8 cellular contexts compared by ENCODE assay signal in genomic region chr1:247103777-247104591, GRCh38. TPM values are rescaled to one million over a fixed set of nuclear protein-coding genes. Genes with fewer than 3 reads are reported as not detected.
DNase-seq lines count a peak whose midpoint lies in the region; ATAC-seq, FAIRE-seq and TF ChIP-seq lines count a peak whose summit lies in the region.

TSS of gene ZNF669 (minus strand) at chr1:247104356. CDS start at chr1:247104199, 157 bp downstream.

- no peaks in the 10 kb centered on the region for H3K4me1 ChIP-seq in Caco-2
- H3K4me1 ChIP-seq in endodermal cell (ENCODE audit: control insufficient read depth, insufficient read depth, low read length) = no peaks in the 10 kb centered on the region

- intact Hi-C loops in Caco-2 (cut with micrococcal nuclease; ENCODE audit: unreplicated experiment) = loop anchor here (1.0 to 5.0 kb wide), 4 partner anchors 26 to 172 kb away; partner anchors contain the start of genes ZNF670 and ZNF695

- H3K4me1 Mint-ChIP-seq in Caco-2 (ENCODE audit: low read depth, unreplicated experiment) (no peaks in the 10 kb centered on the region), endodermal cell (peaks cover 9% of the 10 kb centered on the region)

- H3K27ac Mint-ChIP-seq in Caco-2 (ENCODE audit: unreplicated experiment) (peak within 1 kb of the TSS; percentile 64), endodermal cell (peak within 1 kb of the TSS; percentile 97)

- H3K27me3 ChIP-seq in Caco-2 (replicated peaks; ENCODE audit: control insufficient read depth, insufficient read depth, low read length) (no peaks in the 10 kb centered on the region), endodermal cell (ENCODE audit: control insufficient read depth, insufficient read depth, low read length, poor library complexity, severe bottlenecking) (no peaks in the 10 kb centered on the region)

- H3K27me3 Mint-ChIP-seq in Caco-2 (ENCODE audit: insufficient read depth, unreplicated experiment) (no peaks in the 10 kb centered on the region), endodermal cell (ENCODE audit: insufficient read depth) (peaks cover 4% of the 10 kb centered on the region)

- H3K9ac ChIP-seq in endodermal cell (ENCODE audit: extremely low read depth, low read length, poor library complexity, severe bottlenecking) = peak within 1 kb of the TSS; percentile 85

- peaks cover 8% of the 10 kb centered on the region for H3K36me3 ChIP-seq in Caco-2 (ENCODE audit: control insufficient read depth, insufficient read depth, low read length)
- H3K36me3 ChIP-seq in endodermal cell (ENCODE audit: control insufficient read depth, insufficient read depth, low read length) = peaks cover 36% of the 10 kb centered on the region

- peaks cover 43% of the 10 kb centered on the region for H3K36me3 Mint-ChIP-seq in Caco-2 (ENCODE audit: insufficient read depth, unreplicated experiment)
- peaks cover 43% of the 10 kb centered on the region for H3K36me3 Mint-ChIP-seq in endodermal cell (ENCODE audit: low read depth)

- TF ChIP-seq CTCF in Caco-2 (IDR thresholded peaks at IDR 0.05; ENCODE audit: insufficient read depth in 1 of 2, low read depth in 1 of 2, low read length in 1 of 2, severe bottlenecking in 1 of 2, unreplicated experiment in 1 of 2) (no peak), endodermal cell (conservative IDR thresholded peaks at IDR 0.05) (no peak)

- POLR2A ChIA-PET in Caco-2 (lab: Charles Lee) = no interaction called here

- CTCF ChIA-PET in Caco-2 (lab: Charles Lee) = no interaction called here

- peak; percentile 99 for ATAC-seq in GM21381 (IDR thresholded peaks at IDR 0.05; ENCODE audit: unreplicated experiment)

- H3K4me3 ChIP-seq in Caco-2 (ENCODE audit: low read depth, low read length) (peak within 1 kb of the TSS; percentile 53), endodermal cell (ENCODE audit: low read length) (peak within 1 kb of the TSS; percentile 92)

- H3K9me3 Mint-ChIP-seq in Caco-2 (ENCODE audit: unreplicated experiment) (no peaks in the 10 kb centered on the region), endodermal cell (peaks cover 54% of the 10 kb centered on the region)

- H3K4me3 Mint-ChIP-seq in Caco-2 (ENCODE audit: unreplicated experiment) (peak within 1 kb of the TSS; percentile 83), endodermal cell (peak within 1 kb of the TSS; percentile 86)

- FAIRE-seq in HTR-8/SVneo (lab: Jason Lieb, UNC) = peak; percentile 16

- H3K9me3 ChIP-seq in Caco-2 (peaks cover 26% of the 10 kb centered on the region), endodermal cell (ENCODE audit: control insufficient read depth, low read length) (peaks cover 44% of the 10 kb centered on the region)

- H3K27ac ChIP-seq in endodermal cell (ENCODE audit: low read depth, low read length) = peak within 1 kb of the TSS; percentile 92

- peak; percentile 97 to 98 for DNase-seq in Caco-2
- DNase-seq in HTR-8/SVneo (ENCODE audit: insufficient read length, low spot score) = peak; percentile 93
- peak; percentile 96 for DNase-seq in NOMO-1 treated with DMSO at 0.1 percent for 48 hours (lab: John Stamatoyannopoulos, UW; ENCODE audit: unreplicated experiment)
- peak; percentile 80 to 87 (median 80) for DNase-seq in activated CD8-positive, alpha-beta memory T cell treated with anti-CD3 and anti-CD28 coated beads for 48 hours (ENCODE audit: low read depth in 2 of 3, low spot score in 2 of 3)
- DNase-seq in endodermal cell = peak; percentile 99
- DNase-seq in mesenteric fat pad (ENCODE audit: low spot score) = peak; percentile 97
- DNase-seq in stimulated activated CD8-positive, alpha-beta memory T cell treated with anti-CD3 and anti-CD28 coated beads, Interleukin-15, amount 100 ng/mL, for 1 hour (ENCODE audit: low read depth) = peak; percentile 80

- no TSS peak for BruUV-seq in Caco-2 (replicated peaks; lab: Mats Ljungman, UMichigan)

- WGBS in endodermal cell (ENCODE audit: insufficient coverage in 1 of 2, insufficient read length in 1 of 2), 2 experiments = 1% methylated on average over 20 to 60 of the region's 61 CpGs

RNA-seq across cellular contexts. Expression of gene ZNF669, which starts in this region (rescaled TPM):
- 8.3 and 9.1 TPM in 2 replicates for total RNA-seq in Caco-2 (2022)
- 10 to 100 TPM; 14.3 to 20.6 TPM for total RNA-seq in endodermal cell
- polyA plus RNA-seq in endodermal cell (2013, experiment 1 of 2) = 14.8 TPM
- polyA plus RNA-seq in endodermal cell (2013, experiment 2 of 2) = 13.7 TPM
- 7.7 TPM for total RNA-seq in mesenteric fat pad

Comparison
In these comparisons a context has a peak if more than half of its experiments do, and no peak if none do; other contexts are left out.
1. Peak in every context shown above with its lines: DNase-seq, ATAC-seq, H3K4me3 ChIP-seq and H3K27ac ChIP-seq.